In the genomic region with DNA sequence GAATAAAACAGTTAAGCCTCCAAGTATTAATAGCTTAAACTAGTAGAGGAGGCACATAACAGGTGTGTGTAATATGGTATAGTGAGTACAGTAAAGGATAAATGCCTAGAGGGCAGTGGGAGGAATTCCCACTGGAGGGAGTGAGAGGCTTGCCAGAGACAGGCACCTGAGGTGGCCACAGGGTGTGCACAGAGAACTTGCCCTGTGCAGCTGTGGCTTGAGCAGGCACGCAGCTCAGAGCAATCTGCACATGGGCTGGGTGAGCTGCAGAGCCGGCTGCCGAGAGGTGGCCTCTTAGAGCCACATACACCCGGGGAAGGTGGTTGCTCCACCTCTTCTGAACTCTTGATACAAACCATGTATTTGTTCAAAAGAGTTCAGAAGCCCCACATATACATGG, we compare ENCODE assay signal across 25 cellular contexts.
DNase-seq lines count a peak whose midpoint lies in the region; ATAC-seq and TF ChIP-seq lines count a peak whose summit lies in the region.
"Had no signal": no experiment of that assay in that cellular context is flagged by ENCODE, and none has a peak within 500 bp of the region (broad histone marks: within the 10 kb centered on the region; RNA-seq: fewer than 3 reads in every experiment).

No MANE protein-coding gene starts in this region.

- dilution Hi-C loops in mammary epithelial cell (cut with HindIII; ENCODE audit: low sequenced_read_pairs) = no loop called here

- H3K4me3 Mint-ChIP-seq in stimulated activated naive CD8-positive, alpha-beta T cell treated with anti-CD3 and anti-CD28 coated beads, Interleukin-15, amount 100 ng/mL, for 72 hours = no peak overlapping the region
- H3K4me3 Mint-ChIP-seq: activated CD4-positive, alpha-beta memory T cell treated with anti-CD3 and anti-CD28 coated beads, Interleukin-2, amount 10 ng/mL, durations not matched to agents 7 days and 5 days; CD4-positive, alpha-beta memory T cell; dendritic cell treated with granulocyte-macrophage colony-stimulating factor and Interleukin-4, amounts not matched to agents 40 ng/mL and 50 ng/mL, for 4 days; stimulated activated naive CD8-positive, alpha-beta T cell treated with anti-CD3 and anti-CD28 coated beads, Interleukin-15, Interleukin-2, amounts not matched to agents 100 ng/mL and 50 ng/mL, for 24 hours had no signal

- DNase-seq in DMS 273 (lab: John Stamatoyannopoulos, UW; ENCODE audit: unreplicated experiment) (peak; percentile 68), DMS 273 treated with DMSO at 0.1 percent for 48 hours (lab: John Stamatoyannopoulos, UW) (no peak), mammary epithelial cell (peak; percentile 45), DMS53 (lab: John Stamatoyannopoulos, UW) (no peak), NCI-H774 (lab: John Stamatoyannopoulos, UW) (no peak)
- no peak for DNase-seq in stimulated activated naive CD8-positive, alpha-beta T cell treated with anti-CD3 and anti-CD28 coated beads, Interleukin-15, amount 100 ng/mL, for 72 hours
- DNase-seq in stimulated activated naive CD8-positive, alpha-beta T cell treated with anti-CD3 and anti-CD28 coated beads, Interleukin-15, Interleukin-2, amounts not matched to agents 100 U/mL and 50 U/mL, for 24 hours = no peak
- DNase-seq: activated CD4-positive, alpha-beta memory T cell treated with anti-CD3 and anti-CD28 coated beads, Interleukin-2, amount 10 ng/mL, durations not matched to agents 7 days and 5 days; activated CD4-positive, CD25-positive, alpha-beta regulatory T cell; activated effector memory CD4-positive, alpha-beta T cell treated with anti-CD3 and anti-CD28 coated beads, Interleukin-2, amount 50 U/mL, for 16 hours; CD4-positive, alpha-beta memory T cell; DMS79 treated with DMSO at 0.1 percent for 48 hours; Kasumi-1; mesenchymal stem cell; NCI-H2227 treated with DMSO at 0.1 percent for 48 hours; NK-92 treated with Interleukin-12 subunit alpha and Interleukin-12 subunit beta, amount 100 ng/mL, for 24 hours; Peyer's patch; stimulated activated CD4-positive, alpha-beta T cell treated with anti-CD3 and anti-CD28 coated beads, Interleukin-12 subunit alpha, Interleukin-12 subunit beta, amount 100 ng/mL, for 4 hours; stimulated activated CD4-positive, alpha-beta T cell treated with anti-CD3 and anti-CD28 coated beads, Interleukin-4, amount 100 ng/mL, for 4 hours; T-helper 9 cell; tibial artery had no signal

- intact Hi-C loops in mammary epithelial cell (cut with micrococcal nuclease) = loop anchor here (1.0 kb wide), 2 partner anchors 62 to 82 kb away; no protein-coding TSS in a partner anchor

- H3K9me3 Mint-ChIP-seq in stimulated activated naive CD8-positive, alpha-beta T cell treated with anti-CD3 and anti-CD28 coated beads, Interleukin-15, amount 100 ng/mL, for 72 hours = no peaks in the 10 kb centered on the region
- H3K9me3 Mint-ChIP-seq: activated CD4-positive, alpha-beta memory T cell treated with anti-CD3 and anti-CD28 coated beads, Interleukin-2, amount 10 ng/mL, durations not matched to agents 7 days and 5 days; CD4-positive, alpha-beta memory T cell; dendritic cell treated with granulocyte-macrophage colony-stimulating factor and Interleukin-4, amounts not matched to agents 40 ng/mL and 50 ng/mL, for 4 days; stimulated activated naive CD8-positive, alpha-beta T cell treated with anti-CD3 and anti-CD28 coated beads, Interleukin-15, Interleukin-2, amounts not matched to agents 100 ng/mL and 50 ng/mL, for 24 hours had no signal

- no peaks in the 10 kb centered on the region for H3K9me3 ChIP-seq in mammary epithelial cell (replicated peaks; ENCODE audit: insufficient read depth, low read length)
- H3K9me3 ChIP-seq: Peyer's patch, tibial artery had no signal

- CTCF ChIA-PET in mammary epithelial cell (lab: Charles Lee; ENCODE audit: low non-redundant PET) = interaction anchor here (1.0 kb wide), 1 partner anchor 62 kb away, joined by 4 read pairs; no protein-coding TSS in a partner anchor

- BruUV-seq in mammary epithelial cell (replicated peaks; lab: Mats Ljungman, UMichigan) = no TSS peak

- peak; percentile 44 for ATAC-seq in stimulated activated naive CD8-positive, alpha-beta T cell treated with anti-CD3 and anti-CD28 coated beads, Interleukin-15, amount 100 ng/mL, for 72 hours
- no peak for ATAC-seq in stimulated activated naive CD8-positive, alpha-beta T cell treated with anti-CD3 and anti-CD28 coated beads, Interleukin-15, Interleukin-2, amounts not matched to agents 100 U/mL and 50 U/mL, for 24 hours
- ATAC-seq in HG03139 (IDR thresholded peaks at IDR 0.05; ENCODE audit: unreplicated experiment) = no peak

- TF ChIP-seq CTCF in mammary epithelial cell (conservative IDR thresholded peaks at IDR 0.05 in 1 of 2, IDR thresholded peaks at IDR 0.05 in 1 of 2; ENCODE audit: extremely low read depth in 1 of 2, insufficient read depth in 1 of 2, low read depth in 1 of 2, low read length in 2 of 2) = peak; percentile 12 to 40

- H3K4me1 ChIP-seq in mammary epithelial cell (ENCODE audit: insufficient read depth, low read length) = no peaks in the 10 kb centered on the region
- H3K4me1 ChIP-seq: tibial artery had no signal

- H2AFZ ChIP-seq in mammary epithelial cell (ENCODE audit: low read depth, low read length) = no peak overlapping the region

- H3K4me1 Mint-ChIP-seq in stimulated activated naive CD8-positive, alpha-beta T cell treated with anti-CD3 and anti-CD28 coated beads, Interleukin-15, amount 100 ng/mL, for 72 hours = peaks cover 6% of the 10 kb centered on the region
- H3K4me1 Mint-ChIP-seq: activated CD4-positive, alpha-beta memory T cell treated with anti-CD3 and anti-CD28 coated beads, Interleukin-2, amount 10 ng/mL, durations not matched to agents 7 days and 5 days; CD4-positive, alpha-beta memory T cell had no signal

- H3K27me3 Mint-ChIP-seq in stimulated activated naive CD8-positive, alpha-beta T cell treated with anti-CD3 and anti-CD28 coated beads, Interleukin-15, amount 100 ng/mL, for 72 hours = no peaks in the 10 kb centered on the region
- H3K27me3 Mint-ChIP-seq: activated CD4-positive, alpha-beta memory T cell treated with anti-CD3 and anti-CD28 coated beads, Interleukin-2, amount 10 ng/mL, durations not matched to agents 7 days and 5 days; dendritic cell treated with granulocyte-macrophage colony-stimulating factor and Interleukin-4, amounts not matched to agents 40 ng/mL and 50 ng/mL, for 4 days; stimulated activated naive CD8-positive, alpha-beta T cell treated with anti-CD3 and anti-CD28 coated beads, Interleukin-15, Interleukin-2, amounts not matched to agents 100 ng/mL and 50 ng/mL, for 24 hours had no signal

- H4K20me1 ChIP-seq in mammary epithelial cell (ENCODE audit: insufficient read depth, low read length) = no peaks in the 10 kb centered on the region

- no peak overlapping the region for H3K4me2 ChIP-seq in mammary epithelial cell (ENCODE audit: insufficient read depth, low read depth, low read length)

- H3K36me3 ChIP-seq in mammary epithelial cell (ENCODE audit: insufficient read depth, low read length) = no peaks in the 10 kb centered on the region
- H3K36me3 ChIP-seq: tibial artery had no signal

- H3K9ac ChIP-seq in mammary epithelial cell (ENCODE audit: insufficient read depth, low read length) = no peak overlapping the region

- 27% methylated on average over 4 of the region's 4 CpGs for WGBS in mammary epithelial cell (ENCODE audit: low coverage, missing lambda C conversion rate)

- no peak overlapping the region for H3K4me3 ChIP-seq in mammary epithelial cell (replicated peaks in 1 of 3; ENCODE audit: insufficient read depth in 1 of 3, low read depth in 2 of 3, low read length in 3 of 3)
- H3K4me3 ChIP-seq: Peyer's patch, tibial artery had no signal

- H3K27ac Mint-ChIP-seq in stimulated activated naive CD8-positive, alpha-beta T cell treated with anti-CD3 and anti-CD28 coated beads, Interleukin-15, amount 100 ng/mL, for 72 hours = no peak overlapping the region
- H3K27ac Mint-ChIP-seq: activated CD4-positive, alpha-beta memory T cell treated with anti-CD3 and anti-CD28 coated beads, Interleukin-2, amount 10 ng/mL, durations not matched to agents 7 days and 5 days; CD4-positive, alpha-beta memory T cell; dendritic cell treated with granulocyte-macrophage colony-stimulating factor and Interleukin-4, amounts not matched to agents 40 ng/mL and 50 ng/mL, for 4 days; stimulated activated naive CD8-positive, alpha-beta T cell treated with anti-CD3 and anti-CD28 coated beads, Interleukin-15, Interleukin-2, amounts not matched to agents 100 ng/mL and 50 ng/mL, for 24 hours had no signal

- no peaks in the 10 kb centered on the region for H3K79me2 ChIP-seq in mammary epithelial cell (ENCODE audit: insufficient read depth, low read length)

- no peak overlapping the region for H3K27ac ChIP-seq in mammary epithelial cell (ENCODE audit: insufficient read depth, low read depth, low read length)
- H3K27ac ChIP-seq: 22Rv1, Peyer's patch, tibial artery had no signal

- peaks cover 2% of the 10 kb centered on the region for H3K27me3 ChIP-seq in mammary epithelial cell (ENCODE audit: insufficient read depth, low read length)
- H3K27me3 ChIP-seq: Peyer's patch, tibial artery had no signal

- in situ Hi-C loops in mammary epithelial cell (cut with MboI; ENCODE audit: low sequenced_read_pairs in 2 of 2) = loop anchor here in 1 of 2 donors (25.0 kb wide), 1 partner anchor 92 kb away; no protein-coding TSS in a partner anchor

Comparison
In these comparisons a context has a peak if more than half of its experiments do, and no peak if none do; other contexts are left out.
1. DNase-seq: peak in DMS 273 (single experiment) and mammary epithelial cell (single experiment); none in DMS 273 treated with DMSO at 0.1 percent for 48 hours (single experiment), stimulated activated naive CD8-positive, alpha-beta T cell treated with anti-CD3 and anti-CD28 coated beads, Interleukin-15, amount 100 ng/mL, for 72 hours (0 of 2), stimulated activated naive CD8-positive, alpha-beta T cell treated with anti-CD3 and anti-CD28 coated beads, Interleukin-15, Interleukin-2, amounts not matched to agents 100 U/mL and 50 U/mL, for 24 hours (single experiment), DMS53 (single experiment) and NCI-H774 (single experiment).